In the genomic region with DNA sequence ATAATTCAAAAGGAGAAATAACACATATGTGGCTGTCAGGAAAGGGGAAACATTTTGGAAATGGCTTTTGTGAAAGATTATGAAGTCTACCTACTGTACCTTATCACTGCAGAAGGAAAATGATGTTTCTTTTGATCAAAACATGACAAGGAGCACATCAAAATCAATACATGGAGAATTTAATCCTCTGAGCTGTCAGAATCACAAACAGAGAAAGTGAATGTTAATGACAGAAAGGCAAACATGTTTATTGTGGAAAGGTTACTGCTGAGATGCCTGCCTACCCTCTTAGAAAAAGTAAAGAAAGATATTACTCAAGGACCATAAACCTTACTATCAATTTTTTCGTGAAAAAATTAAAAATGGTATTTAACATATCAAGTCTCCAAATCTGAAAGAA, we compare ENCODE assay signal across 3 cellular contexts.
"Had no signal": no experiment of that assay in that cellular context is flagged by ENCODE, and none has a peak within 500 bp of the region (broad histone marks: within the 10 kb centered on the region; RNA-seq: fewer than 3 reads in every experiment).

No MANE protein-coding gene starts in this region.

- H3K4me3 ChIP-seq: GM12878 had no signal

- DNase-seq: GDM1, GF-D8 had no signal
